19 cellular contexts compared by ENCODE assay signal in genomic region chr12:15123401-15123800, GRCh38.
DNase-seq lines count a peak whose midpoint lies in the region; ATAC-seq, FAIRE-seq and TF ChIP-seq lines count a peak whose summit lies in the region.
"Had no signal": no experiment of that assay in that cellular context is flagged by ENCODE, and none has a peak within 500 bp of the region (broad histone marks: within the 10 kb centered on the region; RNA-seq: fewer than 3 reads in every experiment).

No MANE protein-coding gene starts in this region.

- no peaks in the 10 kb centered on the region for H3K4me1 Mint-ChIP-seq in stimulated activated effector memory CD8-positive, alpha-beta T cell treated with anti-CD3 and anti-CD28 coated beads, Interleukin-12 subunit alpha, Interleukin-12 subunit beta, amount 100 ng/mL, for 72 hours
- H3K4me1 Mint-ChIP-seq: CD14-positive monocyte had no signal

- DNase-seq in RCC 7860 (ENCODE audit: low spot score), result no peak
- DNase-seq in small intestine, result no peak
- no peak for DNase-seq in A172 (ENCODE audit: low spot score)
- DNase-seq in stimulated activated effector memory CD8-positive, alpha-beta T cell treated with anti-CD3 and anti-CD28 coated beads, Interleukin-12 subunit alpha, Interleukin-12 subunit beta, amount 100 ng/mL, for 72 hours (ENCODE audit: low spot score in 2 of 2), result no peak
- DNase-seq in dorsolateral prefrontal cortex, result no peak
- DNase-seq: Calu3; CD8-positive, alpha-beta T cell; DMS79 treated with DMSO at 0.1 percent for 48 hours; GOT3; H7; HFFc6; IMR-90 had no signal

- no peaks in the 10 kb centered on the region for H3K27me3 ChIP-seq in small intestine (ENCODE audit: control insufficient read depth in 2 of 2, insufficient read depth in 2 of 2, low read length in 2 of 2)
- no peaks in the 10 kb centered on the region for H3K27me3 ChIP-seq in dorsolateral prefrontal cortex
- H3K27me3 ChIP-seq: BLaER1 had no signal

- no peaks in the 10 kb centered on the region for H3K9me3 Mint-ChIP-seq in stimulated activated effector memory CD8-positive, alpha-beta T cell treated with anti-CD3 and anti-CD28 coated beads, Interleukin-12 subunit alpha, Interleukin-12 subunit beta, amount 100 ng/mL, for 72 hours
- H3K9me3 Mint-ChIP-seq: CD8-positive, alpha-beta T cell; HFFc6 had no signal

- no peak for ATAC-seq in stimulated activated effector memory CD8-positive, alpha-beta T cell treated with anti-CD3 and anti-CD28 coated beads, Interleukin-12 subunit alpha, Interleukin-12 subunit beta, amount 100 ng/mL, for 72 hours
- ATAC-seq: A549; CD8-positive, alpha-beta T cell; GM12878; HCT116 had no signal

- H3K4me1 ChIP-seq in small intestine (ENCODE audit: control insufficient read depth in 2 of 2, insufficient read depth in 1 of 2, low read depth in 1 of 2, low read length in 1 of 2), result no peaks in the 10 kb centered on the region
- H3K4me1 ChIP-seq: A549 had no signal

- H3K36me3 Mint-ChIP-seq in stimulated activated effector memory CD8-positive, alpha-beta T cell treated with anti-CD3 and anti-CD28 coated beads, Interleukin-12 subunit alpha, Interleukin-12 subunit beta, amount 100 ng/mL, for 72 hours, result no peaks in the 10 kb centered on the region
- H3K36me3 Mint-ChIP-seq: CD14-positive monocyte; CD8-positive, alpha-beta T cell had no signal

- H3K27ac Mint-ChIP-seq in stimulated activated effector memory CD8-positive, alpha-beta T cell treated with anti-CD3 and anti-CD28 coated beads, Interleukin-12 subunit alpha, Interleukin-12 subunit beta, amount 100 ng/mL, for 72 hours, result no peak overlapping the region
- H3K27ac Mint-ChIP-seq: CD14-positive monocyte; CD8-positive, alpha-beta T cell; HFFc6 had no signal

- FAIRE-seq in RCC 7860 (lab: Jason Lieb, UNC) (peak; percentile 86), endometrium (lab: Jason Lieb, UNC) (peak; percentile 66), small intestine (lab: Jason Lieb, UNC) (peak; percentile 91)
- FAIRE-seq: A549, GM12878, HTR-8/SVneo had no signal

- intact Hi-C loops in dorsolateral prefrontal cortex (cut with DNase I), result no loop called here

- no peak overlapping the region for H3K4me3 ChIP-seq in small intestine (ENCODE audit: low read depth in 1 of 2, low read length in 2 of 2)
- H3K4me3 ChIP-seq in dorsolateral prefrontal cortex, result no peak overlapping the region
- H3K4me3 ChIP-seq: A549, BLaER1, GM12878 had no signal

- H3K27ac ChIP-seq in small intestine (ENCODE audit: low read depth in 1 of 2, low read length in 1 of 2) (no peak overlapping the region), dorsolateral prefrontal cortex (no peak overlapping the region)
- H3K27ac ChIP-seq: A549, BLaER1 had no signal

- no peak overlapping the region for H3K4me3 Mint-ChIP-seq in stimulated activated effector memory CD8-positive, alpha-beta T cell treated with anti-CD3 and anti-CD28 coated beads, Interleukin-12 subunit alpha, Interleukin-12 subunit beta, amount 100 ng/mL, for 72 hours
- H3K4me3 Mint-ChIP-seq: CD14-positive monocyte; CD8-positive, alpha-beta T cell; HFFc6 had no signal

- no peaks in the 10 kb centered on the region for H3K36me3 ChIP-seq in small intestine (ENCODE audit: control insufficient read depth in 2 of 2, insufficient read depth in 2 of 2, low read length in 2 of 2)
- H3K36me3 ChIP-seq: BLaER1 had no signal

- no peaks in the 10 kb centered on the region for H3K9me3 ChIP-seq in small intestine (ENCODE audit: control insufficient read depth, low read depth)
- H3K9me3 ChIP-seq: A549, BLaER1 had no signal

- TF ChIP-seq CTCF in dorsolateral prefrontal cortex (IDR thresholded peaks at IDR 0.05 in 54 of 56, conservative IDR thresholded peaks at IDR 0.05 in 2 of 56; ENCODE audit: low read depth in 1 of 56, partially characterized antibody in 56 of 56), result no peak
